In genomic region chr3:72265250-72265649, GRCh38 we compare ENCODE assay signal across 9 cellular contexts.
DNase-seq lines count a peak whose midpoint lies in the region; ATAC-seq, FAIRE-seq and TF ChIP-seq lines count a peak whose summit lies in the region.
"Had no signal": no experiment of that assay in that cellular context is flagged by ENCODE, and none has a peak within 500 bp of the region (broad histone marks: within the 10 kb centered on the region; RNA-seq: fewer than 3 reads in every experiment).

No MANE protein-coding gene starts in this region.

- no peak overlapping the region for H2AFZ ChIP-seq in astrocyte (ENCODE audit: low read depth, low read length)

- peaks cover 36% of the 10 kb centered on the region for H3K4me1 Mint-ChIP-seq in CD14-positive monocyte
- H3K4me1 Mint-ChIP-seq in astrocyte (ENCODE audit: low read depth, unreplicated experiment): peaks cover 29% of the 10 kb centered on the region
- H3K4me1 Mint-ChIP-seq in activated CD4-positive, alpha-beta memory T cell treated with anti-CD3 and anti-CD28 coated beads for 36 hours (ENCODE audit: low read depth): peaks cover 42% of the 10 kb centered on the region

- no peak for ATAC-seq in lower lobe of right lung
- no peak for ATAC-seq in HG03521 (IDR thresholded peaks at IDR 0.05; ENCODE audit: unreplicated experiment)

- H3K4me3 ChIP-seq in HEK293 (ENCODE audit: low read depth, low read length) (no peak overlapping the region), astrocyte (ENCODE audit: insufficient read depth, low read depth, low read length) (no peak overlapping the region), lower lobe of right lung (no peak overlapping the region)

- H3K9me3 Mint-ChIP-seq in CD14-positive monocyte (no peaks in the 10 kb centered on the region), astrocyte (ENCODE audit: unreplicated experiment) (no peaks in the 10 kb centered on the region)
- H3K9me3 Mint-ChIP-seq in activated CD4-positive, alpha-beta memory T cell treated with anti-CD3 and anti-CD28 coated beads for 36 hours: peaks cover 4% of the 10 kb centered on the region

- DNase-seq in CD14-positive monocyte (ENCODE audit: low spot score): no peak
- no peak for DNase-seq in astrocyte (ENCODE audit: low read depth)
- DNase-seq in lower lobe of right lung: no peak
- no peak for DNase-seq in activated CD4-positive, alpha-beta memory T cell treated with anti-CD3 and anti-CD28 coated beads for 36 hours
- no peak for DNase-seq in kidney glomerular epithelial cell (lab: John Stamatoyannopoulos, UW)
- DNase-seq in activated CD4-positive, CD25-positive, alpha-beta regulatory T cell (lab: John Stamatoyannopoulos, UW): no peak
- DNase-seq: NCI-H526 treated with DMSO at 0.1 percent for 48 hours had no signal

- H3K27ac ChIP-seq in HEK293 (ENCODE audit: extremely low read depth, low read depth, low read length) (no peak overlapping the region), astrocyte (ENCODE audit: low read depth, low read length) (no peak overlapping the region), lower lobe of right lung (no peak overlapping the region)

- H3K36me3 Mint-ChIP-seq in CD14-positive monocyte (no peaks in the 10 kb centered on the region), astrocyte (ENCODE audit: low read depth, unreplicated experiment) (no peaks in the 10 kb centered on the region)
- H3K36me3 Mint-ChIP-seq in activated CD4-positive, alpha-beta memory T cell treated with anti-CD3 and anti-CD28 coated beads for 36 hours: peaks cover 2% of the 10 kb centered on the region

- peak; percentile 28 for TF ChIP-seq CTCF in CD14-positive monocyte (IDR thresholded peaks at IDR 0.05)
- TF ChIP-seq CTCF in HEK293 (tag by site-specific recombination; IDR thresholded peaks at IDR 0.05): peak; percentile 35; the same call in 1 of the 2 replicates
- peak; percentile 19 for TF ChIP-seq CTCF in astrocyte (IDR thresholded peaks at IDR 0.05; ENCODE audit: insufficient read depth, low read depth, low read length)
- peak; percentile 15 for TF ChIP-seq CTCF in lower lobe of right lung (IDR thresholded peaks at IDR 0.05)

- no peak overlapping the region for H3K9ac ChIP-seq in astrocyte (ENCODE audit: low read length)

- H3K27me3 Mint-ChIP-seq in CD14-positive monocyte (ENCODE audit: low read depth in 3 of 3) (peaks cover 4 to 5% (median 5%) of the 10 kb centered on the region in 3 donors), astrocyte (ENCODE audit: low read depth, unreplicated experiment) (peaks cover 21% of the 10 kb centered on the region)
- peaks cover 8% of the 10 kb centered on the region for H3K27me3 Mint-ChIP-seq in activated CD4-positive, alpha-beta memory T cell treated with anti-CD3 and anti-CD28 coated beads for 36 hours

- H3K79me2 ChIP-seq in astrocyte (ENCODE audit: insufficient read depth, low read length): no peaks in the 10 kb centered on the region

- no peaks in the 10 kb centered on the region for H3K36me3 ChIP-seq in HEK293 (ENCODE audit: control insufficient read depth in 2 of 2, insufficient read depth in 1 of 2, low read length in 2 of 2)
- H3K36me3 ChIP-seq in astrocyte (ENCODE audit: insufficient read depth, low read length): no peaks in the 10 kb centered on the region
- no peaks in the 10 kb centered on the region for H3K36me3 ChIP-seq in lower lobe of right lung

- H3K27ac Mint-ChIP-seq in CD14-positive monocyte (peak overlapping the region in 1 of 7 donors; percentile 14), astrocyte (ENCODE audit: unreplicated experiment) (no peak overlapping the region)
- H3K27ac Mint-ChIP-seq in activated CD4-positive, alpha-beta memory T cell treated with anti-CD3 and anti-CD28 coated beads for 36 hours: no peak overlapping the region

- FAIRE-seq in astrocyte (lab: Jason Lieb, UNC): no peak

- POLR2A ChIA-PET in HEK293 (lab: Yijun Ruan, JAX): no interaction called here
- POLR2A ChIA-PET in activated CD4-positive, alpha-beta memory T cell treated with anti-CD3 and anti-CD28 coated beads for 36 hours (lab: Charles Lee): no interaction called here

- H3K27me3 ChIP-seq in astrocyte (ENCODE audit: insufficient read depth, low read length): peaks cover 26% of the 10 kb centered on the region
- H3K27me3 ChIP-seq in lower lobe of right lung (ENCODE audit: low read depth): no peaks in the 10 kb centered on the region

- no peak overlapping the region for H3K4me3 Mint-ChIP-seq in CD14-positive monocyte
- H3K4me3 Mint-ChIP-seq in astrocyte (ENCODE audit: unreplicated experiment): no peak overlapping the region
- H3K4me3 Mint-ChIP-seq in activated CD4-positive, alpha-beta memory T cell treated with anti-CD3 and anti-CD28 coated beads for 36 hours: no peak overlapping the region

- H4K20me1 ChIP-seq in astrocyte (ENCODE audit: insufficient read depth, low read length): no peaks in the 10 kb centered on the region

- CTCF ChIA-PET in HEK293 (lab: Yijun Ruan, JAX): interaction anchor here (0.6 to 2.1 kb wide), 7 partner anchors 201 to 535 kb away, joined by 3 to 10 read pairs (median 3); no protein-coding TSS in a partner anchor
- CTCF ChIA-PET in activated CD4-positive, alpha-beta memory T cell treated with anti-CD3 and anti-CD28 coated beads for 36 hours (lab: Charles Lee): interaction anchor here (1.0 kb wide), 1 partner anchor 554 kb away, joined by 3 read pairs; no protein-coding TSS in a partner anchor

- H3K4me1 ChIP-seq in HEK293 (ENCODE audit: control insufficient read depth, insufficient read depth, low read length): no peaks in the 10 kb centered on the region; the same call in 1 of the 2 replicates
- peaks cover 10% of the 10 kb centered on the region for H3K4me1 ChIP-seq in astrocyte (ENCODE audit: insufficient read depth, low read length)
- H3K4me1 ChIP-seq in lower lobe of right lung: peaks cover 22% of the 10 kb centered on the region

- intact Hi-C loops in CD14-positive monocyte (cut with micrococcal nuclease) (no loop called here), lower lobe of right lung (cut with DNase I) (no loop called here)
- intact Hi-C loops in activated CD4-positive, alpha-beta memory T cell treated with anti-CD3 and anti-CD28 coated beads for 36 hours (cut with micrococcal nuclease): loop anchor here (2.0 to 10.0 kb wide), 2 partner anchors 390 to 560 kb away; no protein-coding TSS in a partner anchor

- no peak overlapping the region for H3K4me2 ChIP-seq in astrocyte (ENCODE audit: low read length)

- H3K9me3 ChIP-seq in HEK293 (ENCODE audit: control insufficient read depth, insufficient read depth, low read depth, low read length) (no peaks in the 10 kb centered on the region), astrocyte (ENCODE audit: insufficient read depth, low read depth, low read length) (no peaks in the 10 kb centered on the region), lower lobe of right lung (no peaks in the 10 kb centered on the region)

TF ChIP-seq in HEK293, 187 proteins besides CTCF, POLR2A, EP300 and RAD21:
- TF ChIP-seq AEBP2 (tag by site-specific recombination; IDR thresholded peaks at IDR 0.05; ENCODE audit: borderline replicate concordance) (no peak), ZNF398 (tag by site-specific recombination; IDR thresholded peaks at IDR 0.05) (no peak), ZNF654 (tag by site-specific recombination; IDR thresholded peaks at IDR 0.05; ENCODE audit: low read depth) (peak; percentile 67), ZSCAN4 (tag by site-specific recombination; IDR thresholded peaks at IDR 0.05) (no peak), REPIN1 (tag by site-specific recombination; IDR thresholded peaks at IDR 0.05; ENCODE audit: low read depth) (no peak), ZNF645 (tag by site-specific recombination; IDR thresholded peaks at IDR 0.05) (no peak), ZNF768 (tag by site-specific recombination; IDR thresholded peaks at IDR 0.05) (no peak)
